ENCODE assay signal across 17 cellular contexts in genomic region chr2:197125000-197125399, GRCh38.
DNase-seq lines count a peak whose midpoint lies in the region; ATAC-seq, FAIRE-seq and TF ChIP-seq lines count a peak whose summit lies in the region.
"Had no signal": no experiment of that assay in that cellular context is flagged by ENCODE, and none has a peak within 500 bp of the region (broad histone marks: within the 10 kb centered on the region; RNA-seq: fewer than 3 reads in every experiment).

No MANE protein-coding gene starts in this region.

- DNase-seq in Caki2 (ENCODE audit: low read depth) (peak; percentile 52), SJSA1 (ENCODE audit: low read depth in 1 of 2, low spot score in 2 of 2) (peak; percentile 69 to 83), coronary artery (ENCODE audit: low spot score) (no peak), osteoblast (ENCODE audit: insufficient read length, low spot score, missing footprints) (peak; percentile 69), CD14-positive monocyte (ENCODE audit: low spot score) (no peak), kidney (no peak), AG20443 (ENCODE audit: low spot score) (no peak)
- DNase-seq in stimulated activated naive B cell treated with anti-CD40 and anti-IgM and Interleukin-4, amounts not matched to agents 10 μg/mL and 1 μg/mL and 100 μg/mL, for 72 hours, result no peak
- DNase-seq: activated T-cell treated with anti-CD3 and anti-CD28 coated beads, Interleukin-2, amount 50 U/mL, for 4 hours; DMS53; NCI-H146; NCI-H446; SHP77 treated with DMSO at 0.1 percent for 48 hours; stomach had no signal

- in situ Hi-C loops in Caki2 (cut with HindIII; ENCODE audit: low pct_unique_long_range_greater_than_20kb, low sequenced_read_pairs), result loop anchor here (25.0 kb wide), 1 partner anchor 237 kb away; no protein-coding TSS in a partner anchor

- H3K27ac ChIP-seq in SJSA1 (peak overlapping the region; percentile 43), coronary artery (peak overlapping the region; percentile 36 to 61), osteoblast (ENCODE audit: low read depth, low read length) (no peak overlapping the region), kidney (ENCODE audit: low read depth in 2 of 2, low read length in 2 of 2) (no peak overlapping the region)
- H3K27ac ChIP-seq: stomach had no signal

- peaks cover 71 to 73% of the 10 kb centered on the region in 2 donors for H3K36me3 Mint-ChIP-seq in CD14-positive monocyte
- H3K36me3 Mint-ChIP-seq in stimulated activated naive B cell treated with anti-CD40 and anti-IgM and Interleukin-4, amounts not matched to agents 10 μg/mL and 1 μg/mL and 100 μg/mL, for 72 hours, result peaks cover 43 to 55% of the 10 kb centered on the region in 2 donors

- no peak for FAIRE-seq in kidney (lab: Jason Lieb, UNC)

- H3K4me2 ChIP-seq in osteoblast (ENCODE audit: insufficient read depth, low read length), result no peak overlapping the region

- no peak for ATAC-seq in stimulated activated naive B cell treated with anti-CD40 and anti-IgM and Interleukin-4, amounts not matched to agents 10 μg/mL and 1 μg/mL and 100 μg/mL, for 72 hours (replicated peaks)
- ATAC-seq: activated T-cell treated with anti-CD3 and anti-CD28 coated beads, Interleukin-2, amount 50 U/mL, for 4 hours; left lobe of liver had no signal

- H3K36me3 ChIP-seq in SJSA1 (no peaks in the 10 kb centered on the region), osteoblast (ENCODE audit: insufficient read depth, low read length) (no peaks in the 10 kb centered on the region), kidney (ENCODE audit: control insufficient read depth in 1 of 2, insufficient read depth in 2 of 2, low read length in 2 of 2) (peaks cover 0 to 2% of the 10 kb centered on the region in 2 donors)

- H3K27ac Mint-ChIP-seq in CD14-positive monocyte, result peak overlapping the region in 1 of 7 donors; percentile 44
- no peak overlapping the region for H3K27ac Mint-ChIP-seq in stimulated activated naive B cell treated with anti-CD40 and anti-IgM and Interleukin-4, amounts not matched to agents 10 μg/mL and 1 μg/mL and 100 μg/mL, for 72 hours
- H3K27ac Mint-ChIP-seq: progenitor cell of endocrine pancreas had no signal

- TF ChIP-seq CTCF in coronary artery (IDR thresholded peaks at IDR 0.05), result no peak
- no peak for TF ChIP-seq CTCF in osteoblast (IDR thresholded peaks at IDR 0.05; ENCODE audit: extremely low read depth, low read depth, low read length)
- no peak for TF ChIP-seq CTCF in CD14-positive monocyte (IDR thresholded peaks at IDR 0.05)
- no peak for TF ChIP-seq CTCF in kidney (IDR thresholded peaks at IDR 0.05; ENCODE audit: borderline replicate concordance, extremely low read depth, insufficient read depth)

- no peaks in the 10 kb centered on the region for H3K27me3 ChIP-seq in SJSA1 (replicated peaks)
- no peaks in the 10 kb centered on the region for H3K27me3 ChIP-seq in osteoblast (ENCODE audit: insufficient read depth, low read length)
- H3K27me3 ChIP-seq: stomach had no signal

- intact Hi-C loops in CD14-positive monocyte (cut with micrococcal nuclease), result no loop called here
- intact Hi-C loops in kidney (cut with DNase I), result no loop called here

- H3K27me3 Mint-ChIP-seq in CD14-positive monocyte (ENCODE audit: low read depth in 3 of 3), result no peaks in the 10 kb centered on the region
- H3K27me3 Mint-ChIP-seq in stimulated activated naive B cell treated with anti-CD40 and anti-IgM and Interleukin-4, amounts not matched to agents 10 μg/mL and 1 μg/mL and 100 μg/mL, for 72 hours, result no peaks in the 10 kb centered on the region
- H3K27me3 Mint-ChIP-seq: B cell, progenitor cell of endocrine pancreas had no signal

- no peaks in the 10 kb centered on the region for H4K20me1 ChIP-seq in osteoblast (ENCODE audit: insufficient read depth, low read length)

- H3K9ac ChIP-seq in kidney (ENCODE audit: low read length in 2 of 2), result no peak overlapping the region

- no peaks in the 10 kb centered on the region for H3K9me3 Mint-ChIP-seq in CD14-positive monocyte
- H3K9me3 Mint-ChIP-seq in stimulated activated naive B cell treated with anti-CD40 and anti-IgM and Interleukin-4, amounts not matched to agents 10 μg/mL and 1 μg/mL and 100 μg/mL, for 72 hours, result peaks cover 0 to 2% of the 10 kb centered on the region in 2 donors

- no peak overlapping the region for H3K4me3 ChIP-seq in SJSA1
- H3K4me3 ChIP-seq in coronary artery, result no peak overlapping the region
- H3K4me3 ChIP-seq in osteoblast (ENCODE audit: insufficient read depth, low read length), result no peak overlapping the region
- no peak overlapping the region for H3K4me3 ChIP-seq in kidney (ENCODE audit: low read length in 2 of 2)
- H3K4me3 ChIP-seq: stomach had no signal

- no peaks in the 10 kb centered on the region for H3K79me2 ChIP-seq in osteoblast (ENCODE audit: insufficient read depth, low read length)

- no peak overlapping the region for H2AFZ ChIP-seq in osteoblast (ENCODE audit: low read length)

- H3K4me1 Mint-ChIP-seq in CD14-positive monocyte, result peaks cover 2% of the 10 kb centered on the region
- H3K4me1 Mint-ChIP-seq in stimulated activated naive B cell treated with anti-CD40 and anti-IgM and Interleukin-4, amounts not matched to agents 10 μg/mL and 1 μg/mL and 100 μg/mL, for 72 hours, result peaks cover 18 to 33% of the 10 kb centered on the region in 2 donors

- H3K4me3 Mint-ChIP-seq in CD14-positive monocyte, result no peak overlapping the region
- no peak overlapping the region for H3K4me3 Mint-ChIP-seq in stimulated activated naive B cell treated with anti-CD40 and anti-IgM and Interleukin-4, amounts not matched to agents 10 μg/mL and 1 μg/mL and 100 μg/mL, for 72 hours
- H3K4me3 Mint-ChIP-seq: activated T-cell treated with anti-CD3 and anti-CD28 coated beads, Interleukin-2, amount 50 U/mL, for 4 hours; B cell had no signal

- H3K4me1 ChIP-seq in SJSA1 (replicated peaks) (peaks cover 53% of the 10 kb centered on the region), osteoblast (ENCODE audit: insufficient read depth, low read length) (peaks cover 6% of the 10 kb centered on the region), kidney (ENCODE audit: control insufficient read depth in 1 of 2, insufficient read depth in 1 of 2, low read depth in 1 of 2, low read length in 2 of 2) (no peaks in the 10 kb centered on the region)

- no peaks in the 10 kb centered on the region for H3K9me3 ChIP-seq in SJSA1 (replicated peaks)
- H3K9me3 ChIP-seq in osteoblast (ENCODE audit: low read depth, low read length), result no peaks in the 10 kb centered on the region
- H3K9me3 ChIP-seq in kidney (ENCODE audit: control insufficient read depth in 1 of 2, low read length in 2 of 2), result no peaks in the 10 kb centered on the region
- H3K9me3 ChIP-seq: stomach had no signal

Comparison
In these comparisons a context has a peak if more than half of its experiments do, and no peak if none do; other contexts are left out.
1. DNase-seq: peak in Caki2 (single experiment), SJSA1 (2 of 2) and osteoblast (single experiment); none in coronary artery (single experiment), CD14-positive monocyte (single experiment), kidney (single experiment), stimulated activated naive B cell treated with anti-CD40 and anti-IgM and Interleukin-4, amounts not matched to agents 10 μg/mL and 1 μg/mL and 100 μg/mL, for 72 hours (single experiment) and AG20443 (single experiment).
2. H3K27ac ChIP-seq: peak in SJSA1 (single experiment) and coronary artery (2 of 2); none in osteoblast (single experiment) and kidney (0 of 2).